ENCODE assay signal across 8 cellular contexts in genomic region chr14:92747701-92748258, GRCh38. TPM values are rescaled to one million over a fixed set of nuclear protein-coding genes. Genes with fewer than 3 reads are reported as not detected.
DNase-seq lines count a peak whose midpoint lies in the region; ATAC-seq and TF ChIP-seq lines count a peak whose summit lies in the region.

No MANE protein-coding gene starts in this region.

- H3K4me3 ChIP-seq in brain microvascular endothelial cell (ENCODE audit: low read depth, low read length) = peak overlapping the region; percentile 76
- H3K4me3 ChIP-seq in kidney epithelial cell (ENCODE audit: low read depth, low read length) = peak overlapping the region; percentile 69

- in situ Hi-C loops in brain microvascular endothelial cell (cut with HindIII; ENCODE audit: low pct_ligation_motif_present, low sequenced_read_pairs) = no loop called here

- H3K9ac ChIP-seq in ES-I3 (ENCODE audit: low read depth, low read length) = peak overlapping the region; percentile 95

- peak; percentile 32 for ATAC-seq in HG03196 (IDR thresholded peaks at IDR 0.05; ENCODE audit: unreplicated experiment)
- peak; percentile 41 for ATAC-seq in stimulated activated naive CD8-positive, alpha-beta T cell treated with anti-CD3 and anti-CD28 coated beads, Interleukin-15, amount 100 ng/mL, for 72 hours
- no peak for ATAC-seq in HG02840 (IDR thresholded peaks at IDR 0.05; ENCODE audit: low FRiP score, unreplicated experiment)

- no peaks in the 10 kb centered on the region for H3K9me3 Mint-ChIP-seq in stimulated activated naive CD8-positive, alpha-beta T cell treated with anti-CD3 and anti-CD28 coated beads, Interleukin-15, amount 100 ng/mL, for 72 hours

- no peak for DNase-seq in brain microvascular endothelial cell
- DNase-seq in kidney epithelial cell (ENCODE audit: low read depth) = no peak
- no peak for DNase-seq in stimulated activated naive CD8-positive, alpha-beta T cell treated with anti-CD3 and anti-CD28 coated beads, Interleukin-15, amount 100 ng/mL, for 72 hours
- no peak for DNase-seq in KG1 (lab: John Stamatoyannopoulos, UW)
- no peak for DNase-seq in islet precursor cell

- H3K27ac ChIP-seq in brain microvascular endothelial cell = peak overlapping the region; percentile 81

- TF ChIP-seq CTCF in brain microvascular endothelial cell (IDR thresholded peaks at IDR 0.05; ENCODE audit: low read depth, low read length, missing control alignments) (no peak), kidney epithelial cell (IDR thresholded peaks at IDR 0.05; ENCODE audit: insufficient read depth, low read length, poor library complexity, severe bottlenecking) (no peak)

- peaks cover 52% of the 10 kb centered on the region for H3K4me1 Mint-ChIP-seq in stimulated activated naive CD8-positive, alpha-beta T cell treated with anti-CD3 and anti-CD28 coated beads, Interleukin-15, amount 100 ng/mL, for 72 hours

- no peaks in the 10 kb centered on the region for H3K27me3 ChIP-seq in brain microvascular endothelial cell (replicated peaks)
- no peaks in the 10 kb centered on the region for H3K27me3 ChIP-seq in kidney epithelial cell (ENCODE audit: control insufficient read depth, insufficient read depth, low read length)

- H3K4me3 Mint-ChIP-seq in stimulated activated naive CD8-positive, alpha-beta T cell treated with anti-CD3 and anti-CD28 coated beads, Interleukin-15, amount 100 ng/mL, for 72 hours = peak overlapping the region; percentile 80 to 84

- no peak overlapping the region for H3K27ac Mint-ChIP-seq in stimulated activated naive CD8-positive, alpha-beta T cell treated with anti-CD3 and anti-CD28 coated beads, Interleukin-15, amount 100 ng/mL, for 72 hours

- H3K36me3 ChIP-seq in ES-I3 (ENCODE audit: insufficient read depth, low read length) = no peaks in the 10 kb centered on the region
- H3K36me3 ChIP-seq in brain microvascular endothelial cell (replicated peaks) = no peaks in the 10 kb centered on the region
- no peaks in the 10 kb centered on the region for H3K36me3 ChIP-seq in kidney epithelial cell (ENCODE audit: control insufficient read depth, insufficient read depth, low read length)

- no peaks in the 10 kb centered on the region for H3K4me1 ChIP-seq in ES-I3 (ENCODE audit: insufficient read depth, low read length)

- no peaks in the 10 kb centered on the region for H3K9me3 ChIP-seq in ES-I3 (ENCODE audit: control insufficient read depth, insufficient read depth, low read length)

- H3K27me3 Mint-ChIP-seq in stimulated activated naive CD8-positive, alpha-beta T cell treated with anti-CD3 and anti-CD28 coated beads, Interleukin-15, amount 100 ng/mL, for 72 hours = peaks cover 44% of the 10 kb centered on the region

RNA-seq across cellular contexts. Expression of gene LGMN, which starts 0.6 kb away (rescaled TPM):
- 56.9 and 70.0 TPM in 2 replicates for total RNA-seq in kidney epithelial cell

RNA-seq across cellular contexts. Expression of gene GOLGA5, which starts 46.3 kb away (rescaled TPM):
- total RNA-seq in kidney epithelial cell = 38.7 and 41.2 TPM in 2 replicates
